17 cellular contexts compared by ENCODE assay signal in the genomic region with DNA sequence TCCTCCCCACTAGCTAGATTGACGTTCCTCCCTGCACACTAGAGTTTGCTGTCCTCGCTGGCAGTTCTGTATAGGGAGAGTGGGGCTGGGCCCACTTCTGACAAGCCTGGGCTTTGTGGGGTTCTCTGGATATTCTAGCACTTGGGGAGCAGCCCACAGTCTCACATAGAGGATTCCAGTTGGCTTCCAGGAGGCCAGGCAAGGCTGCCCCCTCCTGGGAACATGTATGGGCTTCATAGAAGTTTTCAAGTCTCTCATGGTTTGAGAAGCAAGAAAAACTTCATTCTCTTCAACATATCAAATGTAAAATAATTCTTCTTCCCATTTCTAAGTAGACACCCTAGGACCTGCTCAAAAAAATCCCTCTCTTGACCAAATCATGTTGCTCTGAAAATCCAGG.
A peak's percentile ranks its signal among the peaks of the same experiment; 100 is the strongest.
DNase-seq lines count a peak whose midpoint lies in the region; ATAC-seq, FAIRE-seq and TF ChIP-seq lines count a peak whose summit lies in the region.
"Had no signal": no experiment of that assay in that cellular context is flagged by ENCODE, and none has a peak within 500 bp of the region (broad histone marks: within the 10 kb centered on the region; RNA-seq: fewer than 3 reads in every experiment).

No MANE protein-coding gene starts in this region.

- RAD21 ChIA-PET in HCT116 (lab: Charles Lee; ENCODE audit: low non-redundant PET in 1 of 2, low total read pairs in 2 of 2, uncharacterized antibody in 2 of 2, unreplicated experiment in 2 of 2), result interaction anchor here in 1 of 2 experiments (0.7 kb wide), 1 partner anchor 35 kb away, joined by 4 read pairs; no protein-coding TSS in a partner anchor

- POLR2A ChIA-PET in BJ (lab: Charles Lee), result no interaction called here
- POLR2A ChIA-PET in HCT116 (lab: Charles Lee), result no interaction called here

- TF ChIP-seq CTCF in BJ (IDR thresholded peaks at IDR 0.05; ENCODE audit: insufficient read depth, low read depth, low read length) (peak; percentile 41), HCT116 (IDR thresholded peaks at IDR 0.05 in 2 of 3, conservative IDR thresholded peaks at IDR 0.05 in 1 of 3; ENCODE audit: borderline replicate concordance in 1 of 3, insufficient read depth in 1 of 3, low read depth in 2 of 3, low read length in 2 of 3) (peak in 2 of 3 experiments; percentile 34 to 35; a peak in 4 of 6 replicates), brain microvascular endothelial cell (IDR thresholded peaks at IDR 0.05; ENCODE audit: low read depth, low read length, missing control alignments) (peak; percentile 63), left lung (IDR thresholded peaks at IDR 0.05) (no peak)

- no peak overlapping the region for H3K4me3 ChIP-seq in BJ (ENCODE audit: low read depth, low read length)
- no peak overlapping the region for H3K4me3 ChIP-seq in HCT116 (replicated peaks in 1 of 2; ENCODE audit: low read depth in 1 of 2, low read length in 2 of 2)
- no peak overlapping the region for H3K4me3 ChIP-seq in brain microvascular endothelial cell (ENCODE audit: low read depth, low read length)
- no peak overlapping the region for H3K4me3 ChIP-seq in left lung
- H3K4me3 ChIP-seq: SK-N-MC had no signal

- intact Hi-C loops in HCT116 (cut with micrococcal nuclease), result no loop called here
- intact Hi-C loops in left lung (cut with DNase I), result no loop called here

- H3K27me3 ChIP-seq in BJ (ENCODE audit: control insufficient read depth, insufficient read depth, low read length) (no peaks in the 10 kb centered on the region), HCT116 (ENCODE audit: insufficient read depth, low read length) (no peaks in the 10 kb centered on the region), brain microvascular endothelial cell (replicated peaks) (no peaks in the 10 kb centered on the region), left lung (no peaks in the 10 kb centered on the region)
- H3K27me3 ChIP-seq: neutrophil had no signal

- H3K79me2 ChIP-seq in HCT116 (ENCODE audit: insufficient read depth, low read length), result no peaks in the 10 kb centered on the region

- no TSS peak for BruUV-seq in HCT116 (replicated peaks; lab: Mats Ljungman, UMichigan)

- ATAC-seq in HCT116 (no peak), left lung (peak; percentile 36), GM18858 (IDR thresholded peaks at IDR 0.05; ENCODE audit: unreplicated experiment) (no peak), HG02759 (IDR thresholded peaks at IDR 0.05; ENCODE audit: unreplicated experiment) (no peak)
- ATAC-seq: activated T-helper 17 cell treated with anti-CD3 and anti-CD28 coated beads, Interleukin-2, amount 50 U/mL, for 72 hours; left colon; stimulated activated naive B cell treated with anti-CD40 and anti-IgM and Interleukin-4, amounts not matched to agents 10 μg/mL and 1 μg/mL and 100 μg/mL, for 72 hours had no signal

- H3K27ac ChIP-seq in HCT116 (ENCODE audit: low read depth, low read length) (no peak overlapping the region), brain microvascular endothelial cell (no peak overlapping the region), left lung (no peak overlapping the region)
- H3K27ac ChIP-seq: neutrophil, SK-N-MC had no signal

- CTCF ChIA-PET in BJ (lab: Yijun Ruan, JAX) (interaction anchor here (0.6 to 1.4 kb wide), 7 partner anchors 11 to 236 kb away, joined by 3 to 5 read pairs (median 4); no protein-coding TSS in a partner anchor), HCT116 (lab: Charles Lee) (interaction anchor here (1.0 kb wide), 1 partner anchor 58 kb away, joined by 3 read pairs; no protein-coding TSS in a partner anchor)

- peaks cover 25 to 36% of the 10 kb centered on the region in 2 experiments for H3K4me1 ChIP-seq in HCT116 (ENCODE audit: control insufficient read depth in 1 of 2, insufficient read depth in 2 of 2, low read length in 2 of 2)
- H3K4me1 ChIP-seq in left lung, result peaks cover 9 to 14% of the 10 kb centered on the region in 2 donors

- peaks cover 2% of the 10 kb centered on the region; the same call in 1 of the 2 replicates for H3K36me3 ChIP-seq in BJ (ENCODE audit: control insufficient read depth, insufficient read depth, low read length)
- H3K36me3 ChIP-seq in HCT116 (ENCODE audit: control insufficient read depth in 1 of 2, insufficient read depth in 2 of 2, low read length in 2 of 2), result no peaks in the 10 kb centered on the region
- H3K36me3 ChIP-seq in brain microvascular endothelial cell (replicated peaks), result no peaks in the 10 kb centered on the region
- H3K36me3 ChIP-seq in left lung, result no peaks in the 10 kb centered on the region
- H3K36me3 ChIP-seq: neutrophil had no signal

- DNase-seq in BJ (ENCODE audit: low read depth), result no peak
- no peak for DNase-seq in HCT116 (ENCODE audit: low read depth, low spot score)
- DNase-seq in brain microvascular endothelial cell, result no peak
- no peak for DNase-seq in left lung
- no peak for DNase-seq in urothelium cell line (ENCODE audit: low spot score)
- DNase-seq in NCI-H446 treated with DMSO at 0.1 percent for 48 hours (lab: John Stamatoyannopoulos, UW), result no peak
- DNase-seq: foreskin melanocyte; NCI-H1048; NCI-H526 treated with DMSO at 0.1 percent for 48 hours; stimulated activated naive B cell treated with anti-CD40 and anti-IgM and Interleukin-4, amounts not matched to agents 10 μg/mL and 1 μg/mL and 100 μg/mL, for 72 hours had no signal

- no peak overlapping the region for H3K9ac ChIP-seq in HCT116 (ENCODE audit: low read length)

- no peak overlapping the region for H3K4me2 ChIP-seq in HCT116 (ENCODE audit: low read length)

- H2AFZ ChIP-seq in HCT116 (ENCODE audit: low read depth, low read length, poor library complexity, severe bottlenecking), result no peak overlapping the region

- H3K9me2 ChIP-seq in HCT116 (ENCODE audit: insufficient read depth), result no peaks in the 10 kb centered on the region

- H4K20me1 ChIP-seq in HCT116 (ENCODE audit: insufficient read depth), result no peaks in the 10 kb centered on the region

- peak; percentile 29 for TF ChIP-seq RAD21 in HCT116 (IDR thresholded peaks at IDR 0.05; ENCODE audit: low read depth)

- H3K9me3 ChIP-seq in HCT116 (ENCODE audit: control insufficient read depth in 1 of 2, insufficient read depth in 1 of 2, low read depth in 1 of 2, low read length in 2 of 2), result no peaks in the 10 kb centered on the region
- no peaks in the 10 kb centered on the region for H3K9me3 ChIP-seq in left lung
- H3K9me3 ChIP-seq: neutrophil had no signal

- TF ChIP-seq POLR2A in HCT116 (IDR thresholded peaks at IDR 0.05; ENCODE audit: borderline replicate concordance, extremely low read depth, insufficient read depth, insufficient read length), result no peak

- in situ Hi-C loops in brain microvascular endothelial cell (cut with HindIII; ENCODE audit: low pct_ligation_motif_present, low sequenced_read_pairs), result no loop called here

- no peak for FAIRE-seq in urothelium cell line (lab: Jason Lieb, UNC)
- FAIRE-seq: D721Med had no signal

TF ChIP-seq in HCT116, 20 proteins besides CTCF, POLR2A, EP300 and RAD21:
- no peak for TF ChIP-seq CEBPB (IDR thresholded peaks at IDR 0.05; ENCODE audit: low read depth)

Comparison
In these comparisons a context has a peak if more than half of its experiments do, and no peak if none do; other contexts are left out.
1. CTCF ChIP-seq: peak in BJ (single experiment), HCT116 (2 of 3) and brain microvascular endothelial cell (single experiment); none in left lung (0 of 2).